In genomic region chr4:81891005-81891795, GRCh38 we compare ENCODE assay signal across 24 cellular contexts.
"Had no signal": no experiment of that assay in that cellular context is flagged by ENCODE, and none has a peak within 500 bp of the region (broad histone marks: within the 10 kb centered on the region; RNA-seq: fewer than 3 reads in every experiment).

No MANE protein-coding gene starts in this region.

- H3K27me3 ChIP-seq: brain microvascular endothelial cell, cardiac muscle cell, MG63, Peyer's patch, SJSA1 had no signal

- H3K27ac ChIP-seq: brain microvascular endothelial cell, cardiac muscle cell, Peyer's patch, SJSA1 had no signal

- H3K36me3 ChIP-seq: brain microvascular endothelial cell, cardiac muscle cell, MG63, Peyer's patch, SJSA1 had no signal

- H3K4me3 ChIP-seq: cardiac muscle cell, MG63, Peyer's patch, SJSA1 had no signal

- ATAC-seq: activated T-helper 17 cell treated with anti-CD3 and anti-CD28 coated beads, Interleukin-2, amount 50 U/mL, for 72 hours; T-helper 17 cell had no signal

- DNase-seq: activated CD4-positive, alpha-beta memory T cell treated with anti-CD3 and anti-CD28 coated beads for 36 hours; activated CD4-positive, alpha-beta T cell treated with anti-CD3 and anti-CD28 coated beads, Interleukin-2, amount 10 ng/mL, durations not matched to agents 7 days and 5 days; activated CD4-positive, CD25-positive, alpha-beta regulatory T cell; activated CD8-positive, alpha-beta memory T cell treated with anti-CD3 and anti-CD28 coated beads for 24 hours; activated gamma-delta T cell treated with Interleukin-2 at 50 U/mL for 16 hours; activated naive CD4-positive, alpha-beta T cell treated with anti-CD3 and anti-CD28 coated beads, Interleukin-2, amount 10 ng/mL, durations not matched to agents 7 days and 5 days; activated naive CD8-positive, alpha-beta T cell treated with anti-CD3 and anti-CD28 coated beads for 36 hours; activated T-cell treated with anti-CD3 and anti-CD28 coated beads for 4 hours; activated T-cell treated with anti-CD3 and anti-CD28 coated beads, Interleukin-2, amount 50 U/mL, for 48 hours; brain microvascular endothelial cell; MG63; MV-4-11; NCI-H1092 treated with DMSO at 0.1 percent for 48 hours; NCI-H1417 treated with DMSO at 0.1 percent for 48 hours; NCI-H187; NCI-H2081 treated with DMSO at 0.1 percent for 48 hours; NCI-H510A treated with DMSO at 0.1 percent for 48 hours; Peyer's patch; SHP77; T-helper 17 cell; T-helper 9 cell had no signal

- H3K4me1 ChIP-seq: Peyer's patch, SJSA1 had no signal

- H3K9me3 ChIP-seq: MG63, Peyer's patch, SJSA1 had no signal
